7 cellular contexts compared by ENCODE assay signal in genomic region chrX:3939967-3940610, GRCh38.
DNase-seq lines count a peak whose midpoint lies in the region; ATAC-seq, FAIRE-seq and TF ChIP-seq lines count a peak whose summit lies in the region.

No MANE protein-coding gene starts in this region.

- H3K4me3 ChIP-seq in K562 (no peak overlapping the region), neuronal stem cell (ENCODE audit: low read length in 2 of 2) (no peak overlapping the region)

- no peak overlapping the region for H3K23ac ChIP-seq in neuronal stem cell (ENCODE audit: low read depth, low read length, poor library complexity)

- no peak overlapping the region for H4K8ac ChIP-seq in neuronal stem cell (ENCODE audit: low read depth, low read length)

- no peak overlapping the region for H3K4ac ChIP-seq in neuronal stem cell (ENCODE audit: low read length)

- intact Hi-C loops in K562 (cut with micrococcal nuclease) = no loop called here

- TF ChIP-seq RAD21 in K562 (CRISPR knock-in tag; conservative IDR thresholded peaks at IDR 0.05 in 1 of 2, IDR thresholded peaks at IDR 0.05 in 1 of 2) = peak; percentile 30 to 51; a peak in 3 of 4 replicates

- peaks cover 3% of the 10 kb centered on the region for H3K9me3 Mint-ChIP-seq in nephron
- peaks cover 4% of the 10 kb centered on the region for H3K9me3 Mint-ChIP-seq in activated T-cell treated with anti-CD3 and anti-CD28 coated beads, Interleukin-2, amount 50 U/mL, for 4 hours

- TF ChIP-seq CTCF in GM10266 (IDR thresholded peaks at IDR 0.05; ENCODE audit: control insufficient read depth, insufficient read depth, low read depth, missing control alignments) (no peak), LNCAP (IDR thresholded peaks at IDR 0.05) (peak; percentile 46; the same call in 1 of the 2 replicates), K562 (IDR thresholded peaks at IDR 0.05 in 2 of 3, conservative IDR thresholded peaks at IDR 0.05 in 1 of 3; ENCODE audit: insufficient read depth in 2 of 3, low read depth in 1 of 3, low read length in 3 of 3) (peak in 2 of 3 experiments; percentile 8 to 55; a peak in 3 of 6 replicates), nephron (IDR thresholded peaks at IDR 0.05; ENCODE audit: unreplicated experiment in 3 of 3) (peak; percentile 56 to 62 (median 61))

- H4K91ac ChIP-seq in neuronal stem cell (ENCODE audit: low read depth, low read length, poor library complexity) = no peak overlapping the region

- no peak for TF ChIP-seq POLR2A in K562 (conservative IDR thresholded peaks at IDR 0.05)

- H3K27ac Mint-ChIP-seq in nephron = peak overlapping the region in 1 of 3 experiments; percentile 52

- CTCF ChIA-PET in K562 (lab: Yijun Ruan, JAX; ENCODE audit: low intra/inter-chr PET ratio) = no interaction called here

- H3K36me3 Mint-ChIP-seq in nephron (ENCODE audit: low read depth) = no peaks in the 10 kb centered on the region
- no peaks in the 10 kb centered on the region for H3K36me3 Mint-ChIP-seq in activated T-cell treated with anti-CD3 and anti-CD28 coated beads, Interleukin-2, amount 50 U/mL, for 4 hours (ENCODE audit: insufficient read depth)

- H2BK15ac ChIP-seq in neuronal stem cell (ENCODE audit: low read length) = no peak overlapping the region

- DNase-seq in GM10266 (ENCODE audit: extremely low spot score) (peak; percentile 7), K562 (ENCODE audit: extremely low read depth in 1 of 4, low spot score in 3 of 4) (peak in 3 of 4 experiments; percentile 3 to 15 (median 9)), neuronal stem cell (ENCODE audit: low spot score) (no peak)
- DNase-seq in activated T-cell treated with anti-CD3 and anti-CD28 coated beads, Interleukin-2, amount 50 U/mL, for 4 hours = no peak
- DNase-seq in activated T-cell treated with anti-CD3 and anti-CD28 coated beads, Interleukin-2, amount 50 U/mL, for 48 hours = no peak

- peak; percentile 65 for ATAC-seq in K562
- ATAC-seq in activated T-cell treated with anti-CD3 and anti-CD28 coated beads, Interleukin-2, amount 50 U/mL, for 4 hours = no peak

- WGBS in K562 (ENCODE audit: insufficient coverage, low coverage, missing lambda C conversion rate) = 0% methylated on average over 4 of the region's 4 CpGs
- WGBS in neuronal stem cell (ENCODE audit: extremely low coverage in 2 of 2, insufficient read length in 2 of 2, insufficient replicate concordance in 1 of 2), 2 donors = no CpG with 5 or more reads among the region's 4 CpGs

- no TSS peak for BruUV-seq in K562 (replicated peaks; lab: Mats Ljungman, UMichigan)

- POLR2A ChIA-PET in K562 (lab: Yijun Ruan, JAX) = no interaction called here

- H3K4me2 ChIP-seq in K562 (ENCODE audit: insufficient read depth, low read length) = no peak overlapping the region
- H3K4me2 ChIP-seq in neuronal stem cell (ENCODE audit: insufficient read depth, low read length, poor library complexity, severe bottlenecking) = no peak overlapping the region

- TF ChIP-seq EP300 in K562 (IDR thresholded peaks at IDR 0.05; ENCODE audit: low read length) = no peak

- FAIRE-seq in K562 (lab: Jason Lieb, UNC) = peak; percentile 19

- H2AK5ac ChIP-seq in neuronal stem cell (ENCODE audit: low read depth, low read length) = no peak overlapping the region

- in situ Hi-C loops in K562 (cut with MboI) = no loop called here

- no peaks in the 10 kb centered on the region for H4K20me1 ChIP-seq in K562 (replicated peaks; ENCODE audit: control insufficient read depth, insufficient read depth, low read length)

- H3K9ac ChIP-seq in K562 (ENCODE audit: insufficient read depth in 1 of 2, low read depth in 2 of 2, low read length in 2 of 2) (no peak overlapping the region), neuronal stem cell (ENCODE audit: low read depth, low read length, poor library complexity) (no peak overlapping the region)

- no peak overlapping the region for H3K18ac ChIP-seq in neuronal stem cell (ENCODE audit: low read length)

- H3K79me2 ChIP-seq in K562 (ENCODE audit: control insufficient read depth, insufficient read depth, low read length) = no peaks in the 10 kb centered on the region

- no peak overlapping the region for H2BK120ac ChIP-seq in neuronal stem cell (ENCODE audit: low read depth, low read length)

- no peak overlapping the region for H3K27ac ChIP-seq in K562 (ENCODE audit: extremely low read depth, low read depth, low read length)
- no peak overlapping the region for H3K27ac ChIP-seq in neuronal stem cell (replicated peaks; ENCODE audit: low read length)

- H3K14ac ChIP-seq in neuronal stem cell (ENCODE audit: low read length) = no peak overlapping the region

- H2BK12ac ChIP-seq in neuronal stem cell (ENCODE audit: low read length) = no peak overlapping the region

- no peak overlapping the region for H2AFZ ChIP-seq in K562 (ENCODE audit: low read depth, low read length)
- H2AFZ ChIP-seq in neuronal stem cell (ENCODE audit: low read length) = no peak overlapping the region

- H3K9me3 ChIP-seq in K562 (replicated peaks; ENCODE audit: control insufficient read depth, insufficient read depth, low read depth, low read length) (no peaks in the 10 kb centered on the region), neuronal stem cell (replicated peaks in 1 of 2; ENCODE audit: control insufficient read depth in 2 of 2, insufficient read depth in 1 of 2, low read depth in 1 of 2, low read length in 2 of 2) (no peaks in the 10 kb centered on the region)

- no peaks in the 10 kb centered on the region for H3K79me1 ChIP-seq in neuronal stem cell (ENCODE audit: low read depth, low read length)

- H3K36me3 ChIP-seq in K562 (ENCODE audit: control insufficient read depth, insufficient read depth, low read length) = no peaks in the 10 kb centered on the region
- no peaks in the 10 kb centered on the region for H3K36me3 ChIP-seq in neuronal stem cell (replicated peaks in 1 of 2; ENCODE audit: control insufficient read depth in 2 of 2, insufficient read depth in 2 of 2, low read length in 2 of 2)

- no peak overlapping the region for H3K4me3 Mint-ChIP-seq in nephron
- H3K4me3 Mint-ChIP-seq in activated T-cell treated with anti-CD3 and anti-CD28 coated beads, Interleukin-2, amount 50 U/mL, for 4 hours = no peak overlapping the region

- no peaks in the 10 kb centered on the region for H3K27me3 ChIP-seq in K562 (ENCODE audit: control insufficient read depth in 2 of 2, insufficient read depth in 2 of 2, low read length in 2 of 2)
- H3K27me3 ChIP-seq in neuronal stem cell (ENCODE audit: control insufficient read depth in 3 of 3, insufficient read depth in 3 of 3, low read depth in 1 of 3, low read length in 3 of 3) = no peaks in the 10 kb centered on the region

- peaks cover 5% of the 10 kb centered on the region for H3K4me1 Mint-ChIP-seq in nephron
- no peaks in the 10 kb centered on the region for H3K4me1 Mint-ChIP-seq in activated T-cell treated with anti-CD3 and anti-CD28 coated beads, Interleukin-2, amount 50 U/mL, for 4 hours (ENCODE audit: low read depth)

- H3K4me1 ChIP-seq in K562 (replicated peaks in 1 of 2; ENCODE audit: control insufficient read depth in 2 of 2, insufficient read depth in 2 of 2, low read length in 2 of 2) (no peaks in the 10 kb centered on the region), neuronal stem cell (ENCODE audit: control insufficient read depth in 2 of 2, insufficient read depth in 1 of 2, low read depth in 1 of 2, low read length in 2 of 2) (no peaks in the 10 kb centered on the region)

- no peaks in the 10 kb centered on the region for H3K9me1 ChIP-seq in K562 (ENCODE audit: control insufficient read depth, insufficient read depth, low read length)

- H3K27me3 Mint-ChIP-seq in nephron (ENCODE audit: low read depth) = no peaks in the 10 kb centered on the region
- peaks cover 2% of the 10 kb centered on the region for H3K27me3 Mint-ChIP-seq in activated T-cell treated with anti-CD3 and anti-CD28 coated beads, Interleukin-2, amount 50 U/mL, for 4 hours (ENCODE audit: low read depth)

- H2BK5ac ChIP-seq in neuronal stem cell (ENCODE audit: low read length) = no peak overlapping the region

TF ChIP-seq in K562, 482 proteins besides CTCF, POLR2A, EP300 and RAD21 (continues in another document):
- TF ChIP-seq ZBTB12 (CRISPR knock-in tag; IDR thresholded peaks at IDR 0.05) = no peak
- TF ChIP-seq SAP30 (IDR thresholded peaks at IDR 0.05; ENCODE audit: borderline replicate concordance, insufficient read depth, low read depth, low read length, poor library complexity, severe bottlenecking) = no peak
- peak; percentile 56 for TF ChIP-seq CEBPB (tag; IDR thresholded peaks at IDR 0.05)

Comparison
In these comparisons a context has a peak if more than half of its experiments do, and no peak if none do; other contexts are left out.
1. DNase-seq: peak in GM10266 (single experiment) and K562 (3 of 4); none in activated T-cell treated with anti-CD3 and anti-CD28 coated beads, Interleukin-2, amount 50 U/mL, for 4 hours (single experiment), neuronal stem cell (single experiment) and activated T-cell treated with anti-CD3 and anti-CD28 coated beads, Interleukin-2, amount 50 U/mL, for 48 hours (0 of 2).